In the genomic region with DNA sequence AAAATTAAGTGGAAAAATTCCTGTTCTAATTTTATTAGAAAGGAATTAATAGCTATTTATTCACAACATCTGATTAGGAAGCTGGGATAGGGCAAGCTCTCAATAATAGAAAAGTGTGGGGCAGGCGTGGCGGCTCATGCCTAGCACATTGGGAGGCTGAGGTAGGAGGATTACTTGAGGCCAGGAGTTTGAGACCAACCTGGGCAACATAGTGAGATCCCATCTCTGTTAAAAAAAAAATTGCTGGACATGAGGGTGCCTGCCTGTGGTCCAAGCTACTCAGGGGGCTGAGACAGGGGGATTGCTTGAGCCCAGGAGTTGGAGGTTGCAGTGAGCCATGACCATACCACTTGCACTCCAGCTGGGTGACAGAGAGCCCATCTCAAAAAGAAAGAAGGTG, we compare ENCODE assay signal across 27 cellular contexts.
"Had no signal": no experiment of that assay in that cellular context is flagged by ENCODE, and none has a peak within 500 bp of the region (broad histone marks: within the 10 kb centered on the region; RNA-seq: fewer than 3 reads in every experiment).

No MANE protein-coding gene starts in this region.

- H3K9me3 ChIP-seq: MG63 had no signal

- H3K36me3 Mint-ChIP-seq: T-cell had no signal

- H3K27me3 Mint-ChIP-seq: activated CD8-positive, alpha-beta T cell treated with anti-CD3 and anti-CD28 coated beads for 36 hours; activated naive CD8-positive, alpha-beta T cell; brain; T-cell had no signal

- DNase-seq: activated CD4-positive, alpha-beta T cell treated with anti-CD3 and anti-CD28 coated beads for 4 hours; activated CD8-positive, alpha-beta memory T cell treated with anti-CD3 and anti-CD28 coated beads, Interleukin-2, amount 50 U/mL, for 4 hours; activated CD8-positive, alpha-beta T cell treated with anti-CD3 and anti-CD28 coated beads for 36 hours; activated effector memory CD4-positive, alpha-beta T cell treated with anti-CD3 and anti-CD28 coated beads, Interleukin-2, amount 50 U/mL, for 16 hours; activated naive CD4-positive, alpha-beta T cell treated with Interleukin-2 at 50 U/mL for 16 hours; amygdala; cerebellar nuclear complex; MG63; MV-4-11; NCI-H1092 treated with DMSO at 0.1 percent for 48 hours; NCI-H1417 treated with DMSO at 0.1 percent for 48 hours; NCI-H1694; NCI-H2029; NCI-H2107; NCI-H2171 treated with DMSO at 0.1 percent for 48 hours; NCI-H226; NCI-H774; OCI-M1; RPMI8226; T-cell had no signal

- H3K4me3 ChIP-seq: MG63, SK-N-MC had no signal

- ATAC-seq: Panc1, Right ventricle myocardium inferior, T-cell had no signal

- H3K27ac Mint-ChIP-seq: activated naive CD8-positive, alpha-beta T cell; activated T-helper 1 cell treated with anti-CD3 and anti-CD28 coated beads, Interleukin-12 subunit alpha, Interleukin-12 subunit beta, Interleukin-2, Interleukin-4 antibody, amounts not matched to agents 30 ng/mL and 10 ng/mL and 1 ng/mL, durations not matched to agents 14 hours and 24 hours and 36 hours; T-cell had no signal

- H3K27me3 ChIP-seq: MG63 had no signal

- H3K9me3 Mint-ChIP-seq: activated CD8-positive, alpha-beta T cell treated with anti-CD3 and anti-CD28 coated beads for 36 hours; activated T-helper 1 cell treated with anti-CD3 and anti-CD28 coated beads, Interleukin-12 subunit alpha, Interleukin-12 subunit beta, Interleukin-2, Interleukin-4 antibody, amounts not matched to agents 30 ng/mL and 10 ng/mL and 1 ng/mL, durations not matched to agents 14 hours and 24 hours and 36 hours; T-cell had no signal

- H3K27ac ChIP-seq: SK-N-MC, VCaP had no signal

- H3K36me3 ChIP-seq: MG63 had no signal

- H3K4me3 Mint-ChIP-seq: activated CD8-positive, alpha-beta T cell treated with anti-CD3 and anti-CD28 coated beads for 36 hours; activated T-helper 1 cell treated with anti-CD3 and anti-CD28 coated beads, Interleukin-12 subunit alpha, Interleukin-12 subunit beta, Interleukin-2, Interleukin-4 antibody, amounts not matched to agents 30 ng/mL and 10 ng/mL and 1 ng/mL, durations not matched to agents 14 hours and 24 hours and 36 hours; brain had no signal
